In genomic region chr18:70190529-70190928, GRCh38 we compare ENCODE assay signal across 1 cellular context.
TF ChIP-seq lines count a peak whose summit lies in the region.

No MANE protein-coding gene starts in this region.

TF ChIP-seq in IMR-90, 13 proteins besides CTCF, POLR2A, EP300 and RAD21:
- TF ChIP-seq FOS (IDR thresholded peaks at IDR 0.05; ENCODE audit: low read depth, low read length), result no peak
- no peak for TF ChIP-seq NFE2L2 (IDR thresholded peaks at IDR 0.05; ENCODE audit: low read depth, low read length)
- no peak for TF ChIP-seq CEBPB (IDR thresholded peaks at IDR 0.05; ENCODE audit: low read depth, low read length)
- TF ChIP-seq RCOR1 (IDR thresholded peaks at IDR 0.05; ENCODE audit: insufficient replicate concordance, low read length), result no peak
- no peak for TF ChIP-seq RFX5 (IDR thresholded peaks at IDR 0.05; ENCODE audit: low read depth, low read length)
- TF ChIP-seq MXI1 (IDR thresholded peaks at IDR 0.05; ENCODE audit: borderline replicate concordance, low read depth, low read length), result no peak
- TF ChIP-seq BHLHE40 (IDR thresholded peaks at IDR 0.05; ENCODE audit: low read depth, low read length), result no peak
- TF ChIP-seq MAZ (IDR thresholded peaks at IDR 0.05; ENCODE audit: borderline replicate concordance, low read depth, low read length), result no peak
- no peak for TF ChIP-seq SMC3 (IDR thresholded peaks at IDR 0.05; ENCODE audit: low read depth, low read length)
- TF ChIP-seq ELK1 (IDR thresholded peaks at IDR 0.05; ENCODE audit: borderline replicate concordance, low read depth, low read length), result no peak
- TF ChIP-seq MAFK (IDR thresholded peaks at IDR 0.05; ENCODE audit: low read depth, low read length), result no peak
- TF ChIP-seq CHD1 (IDR thresholded peaks at IDR 0.05; ENCODE audit: low read depth, low read length), result no peak
- no peak for TF ChIP-seq USF2 (IDR thresholded peaks at IDR 0.05; ENCODE audit: low read depth, low read length)
